ENCODE assay signal across 14 cellular contexts in the genomic region with DNA sequence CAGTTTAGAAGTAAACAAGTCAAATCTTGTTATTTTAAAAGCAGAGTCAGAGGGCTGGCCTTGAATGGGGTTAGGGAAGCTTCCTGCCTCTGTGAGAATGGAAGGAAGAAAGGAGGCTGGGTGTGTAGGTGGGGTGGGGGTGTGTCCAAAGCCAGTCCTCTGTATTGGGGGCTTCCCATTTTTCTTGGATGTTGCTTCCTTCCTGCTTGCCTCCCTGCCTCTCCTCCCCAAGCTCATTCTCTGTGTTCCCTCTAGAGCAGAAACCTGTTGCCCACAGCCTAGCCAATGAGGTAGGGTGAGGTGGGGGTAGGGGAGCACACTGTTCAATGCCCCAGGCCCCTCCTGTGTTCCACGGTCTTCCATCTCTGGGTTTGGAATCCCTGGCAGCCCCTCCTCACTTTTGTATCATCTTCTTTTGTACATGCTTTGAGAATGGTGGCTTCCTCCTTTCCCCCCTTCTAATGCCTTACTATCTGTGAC. TPM values are rescaled to one million over a fixed set of nuclear protein-coding genes. Genes with fewer than 3 reads are reported as not detected.
DNase-seq lines count a peak whose midpoint lies in the region; ATAC-seq and TF ChIP-seq lines count a peak whose summit lies in the region.
"Had no signal": no experiment of that assay in that cellular context is flagged by ENCODE, and none has a peak within 500 bp of the region (broad histone marks: within the 10 kb centered on the region; RNA-seq: fewer than 3 reads in every experiment).

No MANE protein-coding gene starts in this region.

- H2BK12ac ChIP-seq in H9 (ENCODE audit: insufficient read length, low read depth, low read length) (no peak overlapping the region), mesenchymal stem cell (ENCODE audit: low read length in 2 of 2) (no peak overlapping the region)

- peaks cover 0 to 7% of the 10 kb centered on the region in 2 experiments; a peak in 3 of 5 replicates for H3K9me3 Mint-ChIP-seq in H9

- H2BK120ac ChIP-seq in H9 (ENCODE audit: low read depth, low read length, poor library complexity, severe bottlenecking), result no peak overlapping the region
- H2BK120ac ChIP-seq in mesenchymal stem cell (ENCODE audit: low read depth, low read length), result no peak overlapping the region

- no peak overlapping the region; a peak in 1 of 7 replicates for H3K27ac Mint-ChIP-seq in H9

- H2AK5ac ChIP-seq in H9 (ENCODE audit: insufficient read length, low read length), result no peak overlapping the region
- no peak overlapping the region for H2AK5ac ChIP-seq in mesenchymal stem cell (ENCODE audit: low read length, severe bottlenecking)

- no peak overlapping the region for H4K91ac ChIP-seq in H9 (ENCODE audit: insufficient read length, low read depth, low read length)
- no peak overlapping the region for H4K91ac ChIP-seq in mesenchymal stem cell (ENCODE audit: low read length)

- H3K23me2 ChIP-seq in H9 (ENCODE audit: insufficient read length, low read depth, low read length, poor library complexity, severe bottlenecking), result no peaks in the 10 kb centered on the region

- no peaks in the 10 kb centered on the region for H4K20me1 ChIP-seq in H9 (ENCODE audit: control insufficient read depth, insufficient read depth, insufficient read length)

- H2BK20ac ChIP-seq in H9 (ENCODE audit: low read depth, low read length, poor library complexity, severe bottlenecking), result no peak overlapping the region

- ATAC-seq in esophagus mucosa (peak; percentile 41), sciatic nerve (peak; percentile 59)

- H3K27ac ChIP-seq in H9 (ENCODE audit: insufficient read length, low read depth, low read length), result no peak overlapping the region
- H3K27ac ChIP-seq in mesenchymal stem cell (ENCODE audit: low read length, poor library complexity, severe bottlenecking), result no peak overlapping the region
- H3K27ac ChIP-seq: BLaER1 treated with 17β-estradiol and CSF1 and Interleukin-3, amounts not matched to agents 10 nM and 100 nM; GM23248 had no signal

- H3K4me1 Mint-ChIP-seq in H9, result peaks cover 17 to 19% of the 10 kb centered on the region in 2 experiments

- no CpG with 5 or more reads among the region's 1 CpG for WGBS in H9 (ENCODE audit: extremely low coverage, insufficient read length, low lambda C conversion rate)
- WGBS in mesenchymal stem cell, result 38% methylated on average over 1 of the region's 1 CpG

- H4K8ac ChIP-seq in H9 (replicated peaks; ENCODE audit: insufficient read length, low read depth, low read length) (no peak overlapping the region), mesenchymal stem cell (ENCODE audit: low read length) (peak overlapping the region; percentile 9)

- no peaks in the 10 kb centered on the region for H3K36me3 ChIP-seq in mesenchymal stem cell (ENCODE audit: control insufficient read depth in 1 of 2, insufficient read depth in 2 of 2, low read depth in 1 of 2, low read length in 2 of 2)

- H3K4ac ChIP-seq in H9 (ENCODE audit: low read depth, low read length), result no peak overlapping the region
- no peak overlapping the region for H3K4ac ChIP-seq in mesenchymal stem cell (ENCODE audit: low read depth in 1 of 2, low read length in 2 of 2)

- H3K9me3 ChIP-seq in H9 (ENCODE audit: control insufficient read depth, low read depth, low read length) (no peaks in the 10 kb centered on the region), mesenchymal stem cell (ENCODE audit: control insufficient read depth, low read length) (no peaks in the 10 kb centered on the region)

- H3K56ac ChIP-seq in H9 (ENCODE audit: insufficient read length, low read depth, low read length), result no peak overlapping the region

- no peak overlapping the region for H3K14ac ChIP-seq in H9 (ENCODE audit: insufficient read depth, low read length)
- H3K14ac ChIP-seq in mesenchymal stem cell (ENCODE audit: low read length in 2 of 2), result no peak overlapping the region

- H3K9ac ChIP-seq in H9 (ENCODE audit: extremely low read depth, insufficient read length, low read length) (no peak overlapping the region), mesenchymal stem cell (ENCODE audit: low read length) (no peak overlapping the region)
- H3K9ac ChIP-seq: BLaER1 treated with 17β-estradiol and CSF1 and Interleukin-3, amounts not matched to agents 10 nM and 100 nM; GM23248 had no signal

- in situ Hi-C loops in KBM-7 (cut with MboI; ENCODE audit: low pct_unique_long_range_greater_than_20kb, low sequenced_read_pairs), result no loop called here

- no peaks in the 10 kb centered on the region for H3K27me3 Mint-ChIP-seq in H9 (ENCODE audit: low read depth)
- H3K27me3 Mint-ChIP-seq: CD4-positive, CD25-positive, alpha-beta regulatory T cell had no signal

- no peak overlapping the region for H3K18ac ChIP-seq in H9 (ENCODE audit: insufficient read length, low read depth, low read length)
- H3K18ac ChIP-seq in mesenchymal stem cell (ENCODE audit: low read depth in 1 of 2, low read length in 2 of 2), result peak overlapping the region in 1 of 2 experiments; percentile 54

- H3K4me3 ChIP-seq in mesenchymal stem cell (ENCODE audit: insufficient read depth in 1 of 2, low read depth in 1 of 2, low read length in 2 of 2), result no peak overlapping the region
- H3K4me3 ChIP-seq: BLaER1 treated with 17β-estradiol and CSF1 and Interleukin-3, amounts not matched to agents 10 nM and 100 nM; GM23248 had no signal

- H3K36me3 Mint-ChIP-seq in H9 (ENCODE audit: insufficient read depth in 1 of 3, low read depth in 3 of 3), result peaks cover 0 to 10% (median 4%) of the 10 kb centered on the region in 3 experiments; a peak in 6 of 7 replicates
- H3K36me3 Mint-ChIP-seq: CD4-positive, CD25-positive, alpha-beta regulatory T cell had no signal

- no peaks in the 10 kb centered on the region; the same call in 1 of the 2 replicates for H3K4me1 ChIP-seq in H9 (ENCODE audit: insufficient read depth, low read length)
- peaks cover 1% of the 10 kb centered on the region for H3K4me1 ChIP-seq in mesenchymal stem cell (ENCODE audit: control insufficient read depth, insufficient read depth, low read depth, low read length)

- intact Hi-C loops in sciatic nerve (cut with DNase I), result no loop called here

- no peak for TF ChIP-seq CTCF in H9 (conservative IDR thresholded peaks at IDR 0.05)

- H2BK5ac ChIP-seq in H9 (ENCODE audit: insufficient read length, low read length) (no peak overlapping the region), mesenchymal stem cell (ENCODE audit: low read depth, low read length, poor library complexity, severe bottlenecking) (no peak overlapping the region)

- H3K79me2 ChIP-seq in H9 (ENCODE audit: insufficient read depth, low read length), result no peaks in the 10 kb centered on the region

- H3T11ph ChIP-seq in H9 (ENCODE audit: low read length), result no peak overlapping the region

- no peaks in the 10 kb centered on the region for H3K79me1 ChIP-seq in H9 (ENCODE audit: insufficient read depth, low read depth, low read length, poor library complexity, severe bottlenecking)
- H3K79me1 ChIP-seq in mesenchymal stem cell (replicated peaks; ENCODE audit: low read length, poor library complexity, severe bottlenecking), result peaks cover 34% of the 10 kb centered on the region

- DNase-seq in H9, result no peak
- no peak for DNase-seq in mesenchymal stem cell
- DNase-seq in sciatic nerve (ENCODE audit: low spot score), result no peak
- no peak for DNase-seq in NCI-H1092 (lab: John Stamatoyannopoulos, UW)
- DNase-seq in KBM-7, result no peak
- no peak for DNase-seq in DMS 273 (lab: John Stamatoyannopoulos, UW; ENCODE audit: unreplicated experiment)
- DNase-seq in NCI-H69 (lab: John Stamatoyannopoulos, UW), result no peak
- DNase-seq: ACHN; CD4-positive, CD25-positive, alpha-beta regulatory T cell; DMS 273 treated with DMSO at 0.1 percent for 48 hours; GM23248; H7 had no signal

- 0 out of 2 replicates have a peak overlapping the region, but pooled peaks have one; percentile 41 for H2BK15ac ChIP-seq in H9 (ENCODE audit: low read depth, low read length)
- no peak overlapping the region for H2BK15ac ChIP-seq in mesenchymal stem cell (ENCODE audit: low read depth, poor library complexity, severe bottlenecking)

- no peak overlapping the region for H4K5ac ChIP-seq in H9 (ENCODE audit: insufficient read length, low read depth, low read length)

- H3K23ac ChIP-seq in H9 (ENCODE audit: insufficient read length, low read depth, low read length) (no peak overlapping the region), mesenchymal stem cell (ENCODE audit: low read length in 2 of 2) (no peak overlapping the region)

- H3K27me3 ChIP-seq in H9 (ENCODE audit: insufficient read depth, low read length) (no peaks in the 10 kb centered on the region), mesenchymal stem cell (ENCODE audit: control insufficient read depth in 1 of 2, insufficient read depth in 1 of 2, low read length in 2 of 2) (no peaks in the 10 kb centered on the region)
- H3K27me3 ChIP-seq: BLaER1 treated with 17β-estradiol and CSF1 and Interleukin-3, amounts not matched to agents 10 nM and 100 nM had no signal

- H2AFZ ChIP-seq in H9 (ENCODE audit: low read length) (no peak overlapping the region), mesenchymal stem cell (ENCODE audit: low read depth, low read length) (no peak overlapping the region)
- H2AFZ ChIP-seq: GM23248 had no signal

- no peak overlapping the region for H3K4me2 ChIP-seq in H9 (ENCODE audit: insufficient read depth, insufficient read length, low read length)
- no peak overlapping the region for H3K4me2 ChIP-seq in mesenchymal stem cell (ENCODE audit: low read length, poor library complexity, severe bottlenecking)

- H3K4me3 Mint-ChIP-seq in H9, result no peak overlapping the region
- H3K4me3 Mint-ChIP-seq: CD4-positive, CD25-positive, alpha-beta regulatory T cell had no signal

RNA-seq across cellular contexts. Expression of a gene that starts 39.7 kb away (rescaled TPM):
- total RNA-seq in H9 (2021) (13.0 and 13.9 TPM in 2 replicates), esophagus mucosa (31.8 TPM), sciatic nerve (38.2 TPM)
- polyA plus RNA-seq in mesenchymal stem cell (2013, experiment 1 of 2), result 22.7 TPM
- 25.6 TPM for polyA plus RNA-seq in mesenchymal stem cell (2013, experiment 2 of 2)
